ENCODE assay signal across 14 cellular contexts in the genomic region with DNA sequence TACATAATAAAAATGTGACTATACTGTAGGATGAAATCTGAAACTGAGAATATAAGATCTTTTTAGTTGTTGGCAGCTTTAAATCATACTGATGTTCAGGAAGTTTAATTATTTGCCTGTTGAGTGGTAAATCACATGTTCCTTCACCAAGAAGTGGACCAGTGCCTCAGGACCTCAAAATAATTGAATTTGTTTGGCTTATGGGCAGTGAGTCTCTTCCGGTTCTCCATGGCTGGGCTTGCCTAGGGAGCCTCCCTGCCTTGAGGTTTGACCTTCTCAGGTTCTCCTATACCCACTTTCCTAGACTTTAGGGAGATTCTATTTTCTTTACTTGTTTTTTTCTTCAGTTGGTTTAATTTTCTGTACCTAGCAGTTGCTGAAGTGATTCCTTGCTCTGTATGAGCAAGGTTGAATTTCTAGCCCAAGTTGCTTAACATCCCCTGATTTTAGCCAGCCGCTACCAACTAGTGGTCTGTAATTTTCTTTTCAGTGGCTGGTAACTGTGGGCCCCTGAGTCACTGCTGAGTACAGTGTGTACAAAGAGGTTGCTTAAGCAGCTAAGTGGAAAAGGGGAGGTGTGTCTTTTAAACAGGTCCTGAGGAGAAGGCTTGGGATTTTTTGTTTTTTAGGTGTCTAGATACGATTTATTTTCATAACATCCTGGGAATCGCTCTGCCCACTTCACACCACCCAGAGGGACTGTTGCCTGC.
DNase-seq lines count a peak whose midpoint lies in the region; ATAC-seq and TF ChIP-seq lines count a peak whose summit lies in the region.
"Had no signal": no experiment of that assay in that cellular context is flagged by ENCODE, and none has a peak within 500 bp of the region (broad histone marks: within the 10 kb centered on the region; RNA-seq: fewer than 3 reads in every experiment).

No MANE protein-coding gene starts in this region.

- TF ChIP-seq CTCF in osteocyte (IDR thresholded peaks at IDR 0.05) (no peak), endothelial cell (IDR thresholded peaks at IDR 0.05; ENCODE audit: unreplicated experiment) (no peak)

- no peak overlapping the region for H3K4me3 Mint-ChIP-seq in osteocyte (ENCODE audit: unreplicated experiment)
- no peak overlapping the region for H3K4me3 Mint-ChIP-seq in endothelial cell (ENCODE audit: unreplicated experiment)
- H3K4me3 Mint-ChIP-seq: central memory CD8-positive, alpha-beta T cell had no signal

- H3K9me3 Mint-ChIP-seq in osteocyte (ENCODE audit: unreplicated experiment) (peaks cover 5% of the 10 kb centered on the region), endothelial cell (ENCODE audit: unreplicated experiment) (no peaks in the 10 kb centered on the region)
- H3K9me3 Mint-ChIP-seq: central memory CD8-positive, alpha-beta T cell had no signal

- no peaks in the 10 kb centered on the region for H3K27me3 ChIP-seq in H7 (ENCODE audit: control insufficient read depth, insufficient read depth, low read length)
- H3K27me3 ChIP-seq: MG63, upper lobe of left lung had no signal

- peak; percentile 31 for DNase-seq in AG08396 (ENCODE audit: low spot score)
- DNase-seq in NOMO-1 (lab: John Stamatoyannopoulos, UW; ENCODE audit: unreplicated experiment in 2 of 2) = peak; percentile 87 to 95
- DNase-seq in fibroblast of gingiva (ENCODE audit: low read depth) = peak; percentile 72
- no peak for DNase-seq in osteocyte (ENCODE audit: extremely low spot score, unreplicated experiment)
- no peak for DNase-seq in H7
- no peak for DNase-seq in endothelial cell (ENCODE audit: low spot score)
- DNase-seq: DMS79 treated with DMSO at 0.1 percent for 48 hours, MG63, NCI-H446 treated with DMSO at 0.1 percent for 48 hours had no signal

- H3K4me3 ChIP-seq in H7 (ENCODE audit: insufficient read depth, low read depth, low read length) = no peak overlapping the region
- H3K4me3 ChIP-seq: MG63, SK-N-MC, upper lobe of left lung had no signal

- no peaks in the 10 kb centered on the region for H3K36me3 Mint-ChIP-seq in osteocyte (ENCODE audit: unreplicated experiment)
- peaks cover 37% of the 10 kb centered on the region for H3K36me3 Mint-ChIP-seq in endothelial cell (ENCODE audit: low read depth, unreplicated experiment)

- ATAC-seq in GM18861 (IDR thresholded peaks at IDR 0.05; ENCODE audit: unreplicated experiment) (no peak), GM21723 (IDR thresholded peaks at IDR 0.05; ENCODE audit: unreplicated experiment) (no peak)

- H3K27me3 Mint-ChIP-seq in osteocyte (ENCODE audit: unreplicated experiment) = no peaks in the 10 kb centered on the region
- no peaks in the 10 kb centered on the region for H3K27me3 Mint-ChIP-seq in endothelial cell (ENCODE audit: unreplicated experiment)
- H3K27me3 Mint-ChIP-seq: central memory CD8-positive, alpha-beta T cell had no signal

- H3K4me1 Mint-ChIP-seq in osteocyte (ENCODE audit: unreplicated experiment) (peaks cover 29% of the 10 kb centered on the region), endothelial cell (ENCODE audit: unreplicated experiment) (no peaks in the 10 kb centered on the region)

- no peaks in the 10 kb centered on the region for H3K36me3 ChIP-seq in H7 (replicated peaks; ENCODE audit: control insufficient read depth, insufficient read depth, low read length)
- H3K36me3 ChIP-seq: MG63 had no signal

- peak overlapping the region; percentile 8 for H3K27ac Mint-ChIP-seq in osteocyte (ENCODE audit: unreplicated experiment)
- no peak overlapping the region for H3K27ac Mint-ChIP-seq in endothelial cell (ENCODE audit: unreplicated experiment)

Comparison
In these comparisons a context has a peak if more than half of its experiments do, and no peak if none do; other contexts are left out.
1. DNase-seq: peak in AG08396 (single experiment), NOMO-1 (2 of 2) and fibroblast of gingiva (single experiment); none in osteocyte (single experiment), H7 (single experiment) and endothelial cell (single experiment).